ENCODE assay signal across 9 cellular contexts in the genomic region with DNA sequence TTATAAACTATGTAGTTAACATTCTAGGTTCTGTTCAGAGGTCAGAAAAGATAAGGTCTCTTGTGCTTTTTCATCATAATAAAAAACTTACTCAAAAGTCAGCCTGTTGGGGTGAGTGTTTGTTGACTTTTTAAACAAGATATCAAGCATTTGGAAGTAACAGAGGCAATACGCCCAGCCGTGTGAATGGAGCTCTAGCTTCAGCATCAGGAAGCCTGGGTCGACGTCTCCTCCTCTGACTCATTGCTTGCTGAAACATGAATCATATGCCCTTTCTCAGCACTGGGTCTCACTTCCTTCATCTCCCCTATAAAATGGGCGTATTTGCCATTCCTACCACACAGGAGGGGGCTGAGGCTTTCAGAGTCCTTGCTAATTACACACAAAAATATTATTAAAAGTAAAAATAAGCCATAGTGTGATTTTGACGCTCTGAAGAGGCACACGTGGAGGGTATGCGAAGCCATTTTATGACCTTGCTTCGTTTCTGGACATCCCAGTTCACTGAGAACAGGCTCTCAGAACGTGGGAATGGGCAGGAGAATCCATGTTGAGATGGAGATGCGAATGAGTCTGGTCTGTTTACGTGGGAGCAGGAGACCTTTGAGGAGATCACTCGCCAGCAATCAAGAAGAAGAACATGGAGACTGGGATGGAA.
A peak's percentile ranks its signal among the peaks of the same experiment; 100 is the strongest.
DNase-seq lines count a peak whose midpoint lies in the region; ATAC-seq lines count a peak whose summit lies in the region.
"Had no signal": no experiment of that assay in that cellular context is flagged by ENCODE, and none has a peak within 500 bp of the region (broad histone marks: within the 10 kb centered on the region; RNA-seq: fewer than 3 reads in every experiment).

No MANE protein-coding gene starts in this region.

- H3K36me3 Mint-ChIP-seq in activated naive CD4-positive, alpha-beta T cell treated with anti-CD3 and anti-CD28 coated beads, Interleukin-2, amount 50 U/mL, for 72 hours: peaks cover 0 to 11% of the 10 kb centered on the region in 2 donors

- H3K27ac Mint-ChIP-seq in activated naive CD4-positive, alpha-beta T cell treated with anti-CD3 and anti-CD28 coated beads, Interleukin-2, amount 50 U/mL, for 72 hours: peak overlapping the region; percentile 64 to 91
- H3K27ac Mint-ChIP-seq: CD4-positive, alpha-beta T cell had no signal

- DNase-seq in activated CD4-positive, alpha-beta T cell treated with anti-CD3 and anti-CD28 coated beads for 4 hours: peak; percentile 37 to 53
- no peak for DNase-seq in activated CD4-positive, alpha-beta T cell treated with anti-CD3 and anti-CD28 coated beads for 1 hour
- peak in 1 of 2 donors; percentile 40 for DNase-seq in activated naive CD4-positive, alpha-beta T cell treated with anti-CD3 and anti-CD28 coated beads, Interleukin-2, amount 50 U/mL, for 72 hours (ENCODE audit: low spot score in 2 of 2)
- DNase-seq in islet precursor cell (peak; percentile 67), D341Med (ENCODE audit: low spot score) (no peak), epidermal melanocyte (ENCODE audit: insufficient read length, low spot score) (no peak)
- peak in 2 of 3 donors; percentile 29 to 30 for DNase-seq in stimulated activated CD4-positive, alpha-beta T cell treated with anti-CD3 and anti-CD28 coated beads, TNF-alpha, amount 100 ng/mL, for 48 hours (ENCODE audit: low read depth in 3 of 3)

- peaks cover 0 to 4% of the 10 kb centered on the region in 2 donors for H3K9me3 Mint-ChIP-seq in activated naive CD4-positive, alpha-beta T cell treated with anti-CD3 and anti-CD28 coated beads, Interleukin-2, amount 50 U/mL, for 72 hours
- H3K9me3 Mint-ChIP-seq: CD4-positive, alpha-beta T cell had no signal

- ATAC-seq in activated naive CD4-positive, alpha-beta T cell treated with anti-CD3 and anti-CD28 coated beads, Interleukin-2, amount 50 U/mL, for 72 hours: peak; percentile 87 to 90
- ATAC-seq in GM21390 (IDR thresholded peaks at IDR 0.05; ENCODE audit: unreplicated experiment): no peak

Comparison
In these comparisons a context has a peak if more than half of its experiments do, and no peak if none do; other contexts are left out.
1. DNase-seq: peak in activated CD4-positive, alpha-beta T cell treated with anti-CD3 and anti-CD28 coated beads for 4 hours (2 of 2), islet precursor cell (single experiment) and stimulated activated CD4-positive, alpha-beta T cell treated with anti-CD3 and anti-CD28 coated beads, TNF-alpha, amount 100 ng/mL, for 48 hours (2 of 3); none in activated CD4-positive, alpha-beta T cell treated with anti-CD3 and anti-CD28 coated beads for 1 hour (single experiment), D341Med (single experiment) and epidermal melanocyte (single experiment).